In the genomic region with DNA sequence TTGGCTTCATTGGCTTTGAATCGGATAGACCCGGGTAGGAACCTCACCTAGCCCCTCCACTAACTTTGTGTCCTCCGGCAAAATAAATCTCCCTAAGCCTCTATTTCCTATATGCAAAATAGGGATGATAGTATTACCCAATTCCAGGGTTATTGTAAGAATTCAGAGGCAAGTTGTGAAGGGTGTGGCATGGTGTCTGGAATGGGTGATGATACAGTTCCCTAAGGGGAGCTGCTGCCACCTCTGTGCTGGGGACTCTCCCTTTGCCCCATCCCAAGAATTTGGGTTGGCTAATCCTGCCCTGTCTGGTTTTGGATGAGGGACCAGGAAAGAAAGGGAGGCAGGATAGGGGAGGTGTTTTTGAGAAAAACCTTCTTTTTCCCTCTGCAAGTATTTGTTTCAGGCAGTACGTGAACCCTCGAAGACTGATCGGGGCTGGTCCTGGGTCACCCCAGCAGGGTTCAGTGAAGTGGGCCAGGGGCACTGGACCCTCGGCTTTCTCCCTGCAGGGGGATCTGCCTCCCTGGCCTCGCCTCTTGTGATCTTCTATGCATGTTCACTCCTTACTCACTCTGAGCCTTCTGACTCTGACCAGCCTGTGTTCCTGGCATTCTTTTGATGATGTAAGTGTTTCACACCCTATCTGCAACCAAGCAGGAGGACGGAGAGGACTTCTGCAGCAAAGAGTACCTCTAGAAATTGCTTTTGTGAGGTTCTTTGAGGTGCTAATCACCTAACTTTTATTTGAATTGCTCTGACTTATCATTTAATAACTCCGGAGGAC, we compare ENCODE assay signal across 9 cellular contexts.
DNase-seq lines count a peak whose midpoint lies in the region; ATAC-seq and TF ChIP-seq lines count a peak whose summit lies in the region.
"Had no signal": no experiment of that assay in that cellular context is flagged by ENCODE, and none has a peak within 500 bp of the region (broad histone marks: within the 10 kb centered on the region; RNA-seq: fewer than 3 reads in every experiment).

No MANE protein-coding gene starts in this region.

- peak overlapping the region; percentile 52 to 63 for H3K9ac ChIP-seq in duodenal mucosa (ENCODE audit: low read depth in 1 of 2, low read length in 2 of 2)

- POLR2A ChIA-PET in PC-9 (lab: Charles Lee; ENCODE audit: unreplicated experiment), result interaction anchor here (0.6 kb wide), 1 partner anchor 27 kb away, joined by 4 read pairs; no protein-coding TSS in a partner anchor

- ATAC-seq in natural killer cell, result peak in 1 of 3 donors; percentile 9
- ATAC-seq in GM18511 (IDR thresholded peaks at IDR 0.05; ENCODE audit: unreplicated experiment), result no peak
- ATAC-seq in GM19023 (IDR thresholded peaks at IDR 0.05; ENCODE audit: unreplicated experiment), result no peak
- ATAC-seq in GM19395 (IDR thresholded peaks at IDR 0.05; ENCODE audit: unreplicated experiment), result no peak

- no peaks in the 10 kb centered on the region for H3K27me3 Mint-ChIP-seq in natural killer cell (ENCODE audit: low read depth in 2 of 2)

- peak overlapping the region; percentile 82 for H3K4me3 Mint-ChIP-seq in natural killer cell

- in situ Hi-C loops in Caki2 (cut with HindIII; ENCODE audit: low pct_unique_long_range_greater_than_20kb, low sequenced_read_pairs), result no loop called here

- no peak overlapping the region for H2AFZ ChIP-seq in PC-9

- peaks cover 88% of the 10 kb centered on the region for H3K4me1 ChIP-seq in PC-9 (replicated peaks; ENCODE audit: insufficient read depth)
- peaks cover 84 to 90% of the 10 kb centered on the region in 2 donors for H3K4me1 ChIP-seq in duodenal mucosa (ENCODE audit: control insufficient read depth in 1 of 2, insufficient read depth in 2 of 2, low read length in 2 of 2)

- peak overlapping the region; percentile 66 for H3K4me2 ChIP-seq in PC-9

- no peaks in the 10 kb centered on the region for H3K9me2 ChIP-seq in PC-9 (ENCODE audit: insufficient read depth)

- H3K27me3 ChIP-seq in PC-9 (ENCODE audit: insufficient read depth, low read depth) (no peaks in the 10 kb centered on the region), duodenal mucosa (ENCODE audit: control insufficient read depth in 1 of 2, insufficient read depth in 2 of 2, low read length in 2 of 2) (no peaks in the 10 kb centered on the region)
- H3K27me3 ChIP-seq: SJSA1 had no signal

- CTCF ChIA-PET in PC-9 (lab: Charles Lee), result no interaction called here

- H3K4me3 ChIP-seq in PC-9 (no peak overlapping the region; the same call in 1 of the 2 replicates), duodenal mucosa (ENCODE audit: low read depth in 1 of 2, low read length in 2 of 2) (peak overlapping the region; percentile 25 to 38)
- H3K4me3 ChIP-seq: SJSA1 had no signal

- H3F3A ChIP-seq in PC-9 (ENCODE audit: insufficient read depth, low read depth), result peaks cover 54% of the 10 kb centered on the region

- intact Hi-C loops in PC-9 (cut with micrococcal nuclease; ENCODE audit: unreplicated experiment) (loop anchor here (10.0 kb wide), 1 partner anchor 756 kb away; no protein-coding TSS in a partner anchor), natural killer cell (cut with micrococcal nuclease) (loop anchor here (10.0 kb wide), 1 partner anchor 216 kb away; the partner anchor contains the start of gene TBK1)

- BruUV-seq in PC-9 (replicated peaks; lab: Mats Ljungman, UMichigan), result TSS peak; percentile 67

- no peaks in the 10 kb centered on the region for H4K20me1 ChIP-seq in PC-9 (ENCODE audit: insufficient read depth)

- peak overlapping the region; percentile 87 for H3K27ac ChIP-seq in PC-9
- H3K27ac ChIP-seq in duodenal mucosa (ENCODE audit: low read depth, low read length), result peak overlapping the region; percentile 50
- H3K27ac ChIP-seq: SJSA1 had no signal

- DNase-seq in Caki2 (ENCODE audit: low read depth), result peak; percentile 78
- peak; percentile 34 to 75 for DNase-seq in PC-9
- no peak for DNase-seq in natural killer cell
- DNase-seq in GM20000 (ENCODE audit: low spot score), result no peak

- no peak for TF ChIP-seq CTCF in PC-9 (conservative IDR thresholded peaks at IDR 0.05)
- TF ChIP-seq CTCF in natural killer cell (IDR thresholded peaks at IDR 0.05), result no peak
- no peak for TF ChIP-seq CTCF in GM20000 (IDR thresholded peaks at IDR 0.05; ENCODE audit: extremely low read depth, missing control alignments)

- H3K9me3 ChIP-seq in PC-9 (ENCODE audit: insufficient read depth, low read depth), result no peaks in the 10 kb centered on the region
- no peaks in the 10 kb centered on the region for H3K9me3 ChIP-seq in duodenal mucosa (ENCODE audit: control insufficient read depth in 1 of 2, low read length in 2 of 2)
- H3K9me3 ChIP-seq: SJSA1 had no signal

- H3K9me3 Mint-ChIP-seq in natural killer cell, result peaks cover 0 to 2% of the 10 kb centered on the region in 2 donors

- H3K36me3 Mint-ChIP-seq in natural killer cell, result no peaks in the 10 kb centered on the region

- peak overlapping the region; percentile 91 to 93 for H3K27ac Mint-ChIP-seq in natural killer cell

- H3K36me3 ChIP-seq in PC-9 (ENCODE audit: low read depth) (no peaks in the 10 kb centered on the region), duodenal mucosa (ENCODE audit: control insufficient read depth in 1 of 2, insufficient read depth in 2 of 2, low read length in 2 of 2) (no peaks in the 10 kb centered on the region)

- H3K79me2 ChIP-seq in PC-9 (ENCODE audit: low read depth), result peaks cover 89% of the 10 kb centered on the region

- H3K4me1 Mint-ChIP-seq in natural killer cell, result peaks cover 91 to 93% of the 10 kb centered on the region in 2 donors

Comparison
In these comparisons a context has a peak if more than half of its experiments do, and no peak if none do; other contexts are left out.
1. DNase-seq: peak in Caki2 (single experiment) and PC-9 (2 of 2); none in natural killer cell (single experiment) and GM20000 (single experiment).